In the genomic region with DNA sequence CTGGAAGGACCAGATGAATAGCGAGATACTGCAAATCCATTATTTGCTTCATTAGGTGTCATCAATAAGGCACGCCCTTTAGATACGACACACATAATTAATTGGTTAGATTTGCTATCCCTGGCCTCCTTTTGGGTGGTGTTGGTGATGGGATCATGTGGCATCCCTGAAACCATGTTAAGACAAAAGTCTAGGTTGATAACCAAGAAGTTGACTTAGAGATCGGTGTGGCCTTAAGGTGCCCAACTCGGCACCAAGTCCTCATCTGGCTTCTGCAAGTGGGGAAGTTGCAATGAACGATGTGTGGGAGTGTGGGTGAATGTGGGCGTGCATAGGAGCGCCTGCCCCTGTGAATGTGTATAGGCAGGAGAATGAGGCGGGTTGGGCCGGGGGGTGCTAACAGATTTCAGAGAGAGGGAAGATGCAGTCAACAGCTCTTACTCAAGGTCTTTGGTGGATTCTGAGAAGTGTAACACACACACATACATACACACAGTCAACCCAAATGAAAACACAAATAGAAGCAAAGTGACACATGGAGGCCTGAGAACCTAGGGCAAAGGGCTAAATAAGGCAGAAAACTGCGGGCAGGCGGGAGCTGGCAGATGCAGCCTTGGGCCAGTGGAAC, we compare ENCODE assay signal across 23 cellular contexts.
DNase-seq lines count a peak whose midpoint lies in the region; ATAC-seq and TF ChIP-seq lines count a peak whose summit lies in the region.
"Had no signal": no experiment of that assay in that cellular context is flagged by ENCODE, and none has a peak within 500 bp of the region (broad histone marks: within the 10 kb centered on the region; RNA-seq: fewer than 3 reads in every experiment).

No MANE protein-coding gene starts in this region.

- H3K9me3 ChIP-seq in left ventricle myocardium inferior (replicated peaks): no peaks in the 10 kb centered on the region
- H3K9me3 ChIP-seq in heart left ventricle: no peaks in the 10 kb centered on the region
- no peaks in the 10 kb centered on the region for H3K9me3 ChIP-seq in colonic mucosa
- H3K9me3 ChIP-seq: tibial nerve had no signal

- DNase-seq in left ventricle myocardium inferior (no peak), heart left ventricle (no peak), endothelial cell (ENCODE audit: low spot score) (no peak), type B pancreatic cell (ENCODE audit: extremely low spot score, unreplicated experiment) (no peak), NOMO-1 treated with dmso at 0.1 percent for 144 hours (lab: John Stamatoyannopoulos, UW; ENCODE audit: unreplicated experiment) (no peak), colonic mucosa (no peak)
- DNase-seq: activated CD4-positive, alpha-beta T cell treated with anti-CD3 and anti-CD28 coated beads for 4 hours; activated CD8-positive, alpha-beta memory T cell treated with anti-CD3 and anti-CD28 coated beads, Interleukin-2, amount 50 U/mL, for 4 hours; activated effector memory CD4-positive, alpha-beta T cell treated with Interleukin-2 at 50 U/mL for 16 hours; CD4-positive, CD25-positive, alpha-beta regulatory T cell; DMS 273 treated with DMSO at 0.1 percent for 48 hours; GF-D8; kidney glomerular epithelial cell; natural killer cell; NCI-H510A; RPMI8226; stimulated activated CD4-positive, alpha-beta T cell treated with anti-CD3 and anti-CD28 coated beads, Interleukin-4, amount 100 ng/mL, for 1 hour; stimulated activated naive CD8-positive, alpha-beta T cell treated with anti-CD3 and anti-CD28 coated beads, Interleukin-15, amount 100 ng/mL, for 72 hours had no signal

- H3K4me3 Mint-ChIP-seq in endothelial cell (ENCODE audit: unreplicated experiment): peak overlapping the region; percentile 6
- peak overlapping the region; percentile 62 to 85 (median 69) for H3K4me3 Mint-ChIP-seq in nephron
- peak overlapping the region; percentile 69 for H3K4me3 Mint-ChIP-seq in type B pancreatic cell
- H3K4me3 Mint-ChIP-seq: CD4-positive, CD25-positive, alpha-beta regulatory T cell; memory B cell; natural killer cell; stimulated activated naive CD8-positive, alpha-beta T cell treated with anti-CD3 and anti-CD28 coated beads, Interleukin-15, amount 100 ng/mL, for 72 hours had no signal

- peaks cover 37% of the 10 kb centered on the region for H3K4me1 Mint-ChIP-seq in endothelial cell (ENCODE audit: unreplicated experiment)
- peaks cover 54% of the 10 kb centered on the region for H3K4me1 Mint-ChIP-seq in nephron
- H3K4me1 Mint-ChIP-seq in type B pancreatic cell (ENCODE audit: unreplicated experiment): peaks cover 30% of the 10 kb centered on the region
- H3K4me1 Mint-ChIP-seq: natural killer cell had no signal

- H3K36me3 Mint-ChIP-seq in endothelial cell (ENCODE audit: low read depth, unreplicated experiment) (no peaks in the 10 kb centered on the region), nephron (ENCODE audit: low read depth) (no peaks in the 10 kb centered on the region), type B pancreatic cell (no peaks in the 10 kb centered on the region)
- H3K36me3 Mint-ChIP-seq: CD4-positive, CD25-positive, alpha-beta regulatory T cell had no signal

- H3K27ac ChIP-seq in left ventricle myocardium inferior (replicated peaks) (no peak overlapping the region), heart left ventricle (peak overlapping the region in 2 of 12 donors; percentile 71 to 82), colonic mucosa (no peak overlapping the region)
- H3K27ac ChIP-seq: tibial nerve had no signal

- TF ChIP-seq CTCF in left ventricle myocardium inferior (IDR thresholded peaks at IDR 0.05; ENCODE audit: borderline replicate concordance) (no peak), heart left ventricle (IDR thresholded peaks at IDR 0.05) (no peak), endothelial cell (IDR thresholded peaks at IDR 0.05; ENCODE audit: unreplicated experiment) (no peak), nephron (IDR thresholded peaks at IDR 0.05; ENCODE audit: unreplicated experiment in 3 of 3) (no peak), type B pancreatic cell (conservative IDR thresholded peaks at IDR 0.05) (no peak), colonic mucosa (IDR thresholded peaks at IDR 0.05) (no peak)

- TF ChIP-seq POLR2A in heart left ventricle (IDR thresholded peaks at IDR 0.05): no peak

- no peak overlapping the region for H3K9ac ChIP-seq in colonic mucosa (ENCODE audit: low read depth in 2 of 2, low read length in 2 of 2)

- H3K36me3 ChIP-seq in left ventricle myocardium inferior (no peaks in the 10 kb centered on the region), heart left ventricle (no peaks in the 10 kb centered on the region), colonic mucosa (no peaks in the 10 kb centered on the region)
- H3K36me3 ChIP-seq: tibial nerve had no signal

- H3K27ac Mint-ChIP-seq in endothelial cell (ENCODE audit: unreplicated experiment) (no peak overlapping the region), nephron (peak overlapping the region in 1 of 3 experiments; percentile 95), type B pancreatic cell (peak overlapping the region; percentile 20)
- H3K27ac Mint-ChIP-seq: CD4-positive, CD25-positive, alpha-beta regulatory T cell; memory B cell; natural killer cell had no signal

- H3K27me3 ChIP-seq in left ventricle myocardium inferior (ENCODE audit: low read depth) (peaks cover 72% of the 10 kb centered on the region), heart left ventricle (peaks cover 0 to 73% (median 26%) of the 10 kb centered on the region in 9 donors), colonic mucosa (peaks cover 62% of the 10 kb centered on the region)

- H3K4me3 ChIP-seq in left ventricle myocardium inferior: peak overlapping the region; percentile 56
- peak overlapping the region in 1 of 12 donors; percentile 34 for H3K4me3 ChIP-seq in heart left ventricle
- no peak overlapping the region for H3K4me3 ChIP-seq in colonic mucosa
- H3K4me3 ChIP-seq: GM12878 had no signal

- 65 to 69% (median 65%) methylated on average over 12 of the region's 12 CpGs for WGBS in heart left ventricle, 4 donors

- H3K27me3 Mint-ChIP-seq in endothelial cell (ENCODE audit: unreplicated experiment) (peaks cover 39% of the 10 kb centered on the region), nephron (ENCODE audit: low read depth) (peaks cover 86% of the 10 kb centered on the region), type B pancreatic cell (peaks cover 93% of the 10 kb centered on the region)

- ATAC-seq in heart left ventricle (no peak), HG03097 (IDR thresholded peaks at IDR 0.05; ENCODE audit: low FRiP score, unreplicated experiment) (no peak)
- ATAC-seq: GM12878; natural killer cell; stimulated activated naive CD8-positive, alpha-beta T cell treated with anti-CD3 and anti-CD28 coated beads, Interleukin-15, amount 100 ng/mL, for 72 hours had no signal

- intact Hi-C loops in left ventricle myocardium inferior (cut with micrococcal nuclease) (no loop called here), heart left ventricle (cut with DNase I) (loop anchor here in 2 of 10 donors (10.0 kb wide), 2 partner anchors 164 to 394 kb away; no protein-coding TSS in a partner anchor), colonic mucosa (cut with DNase I) (no loop called here)

- H3K4me1 ChIP-seq in left ventricle myocardium inferior (peaks cover 36% of the 10 kb centered on the region), heart left ventricle (peaks cover 0 to 36% (median 0%) of the 10 kb centered on the region in 12 donors), colonic mucosa (no peaks in the 10 kb centered on the region)

- H3K9me3 Mint-ChIP-seq in endothelial cell (ENCODE audit: unreplicated experiment): no peaks in the 10 kb centered on the region
- no peaks in the 10 kb centered on the region for H3K9me3 Mint-ChIP-seq in nephron
- H3K9me3 Mint-ChIP-seq in type B pancreatic cell: no peaks in the 10 kb centered on the region

Comparison
In these comparisons a context has a peak if more than half of its experiments do, and no peak if none do; other contexts are left out.
1. H3K4me3 Mint-ChIP-seq: peak in every context shown above with its lines; median percentile 69 in nephron; 69 in type B pancreatic cell; 6 in endothelial cell.